Comparison of ENCODE assay signal across 8 cellular contexts in genomic region chr17:78839173-78839761, GRCh38. TPM values are rescaled to one million over a fixed set of nuclear protein-coding genes. Genes with fewer than 3 reads are reported as not detected.
DNase-seq lines count a peak whose midpoint lies in the region; FAIRE-seq and TF ChIP-seq lines count a peak whose summit lies in the region.

No MANE protein-coding gene starts in this region.

- POLR2A ChIA-PET in endothelial cell of umbilical vein (lab: Charles Lee) = no interaction called here

- DNase-seq in GM18507 (ENCODE audit: extremely low spot score, insufficient read length, low read depth) (no peak), RKO (ENCODE audit: low spot score) (peak; percentile 91), endothelial cell of umbilical vein (ENCODE audit: low read depth, low spot score) (peak; percentile 44), osteocyte (ENCODE audit: extremely low spot score, unreplicated experiment) (no peak), hypothalamus (lab: John Stamatoyannopoulos, UW) (no peak), mesenteric fat pad (ENCODE audit: low spot score) (no peak), activated gamma-delta T cell (lab: John Stamatoyannopoulos, UW) (no peak)
- no peak for DNase-seq in stimulated activated CD4-positive, alpha-beta T cell treated with anti-CD3 and anti-CD28 coated beads, Interleukin-15, amount 100 ng/mL, for 24 hours

- H3K27ac ChIP-seq in endothelial cell of umbilical vein (ENCODE audit: insufficient read depth, low read depth, low read length) = peak overlapping the region; percentile 81

- H3K9me3 ChIP-seq in endothelial cell of umbilical vein (replicated peaks; ENCODE audit: control insufficient read depth, insufficient read depth, low read length) = no peaks in the 10 kb centered on the region

- H3K4me3 ChIP-seq in endothelial cell of umbilical vein (replicated peaks in 1 of 3; ENCODE audit: insufficient read depth in 1 of 3, low read depth in 1 of 3, low read length in 3 of 3) = peak overlapping the region in 2 of 3 experiments; percentile 68 to 72

- peaks cover 31% of the 10 kb centered on the region for H3K79me2 ChIP-seq in endothelial cell of umbilical vein (ENCODE audit: control insufficient read depth, insufficient read depth, low read length)

- H3K36me3 ChIP-seq in endothelial cell of umbilical vein (ENCODE audit: control insufficient read depth in 2 of 2, extremely low read depth in 1 of 2, insufficient read depth in 2 of 2, low read length in 2 of 2) = peaks cover 12 to 27% of the 10 kb centered on the region in 2 experiments

- no peak for TF ChIP-seq CTCF in endothelial cell of umbilical vein (IDR thresholded peaks at IDR 0.05; ENCODE audit: extremely low read depth in 1 of 2, insufficient read depth in 1 of 2, low read depth in 1 of 2, low read length in 2 of 2)
- no peak for TF ChIP-seq CTCF in osteocyte (IDR thresholded peaks at IDR 0.05)

- peak overlapping the region; percentile 89 for H3K4me2 ChIP-seq in endothelial cell of umbilical vein (ENCODE audit: insufficient read depth, low read length)

- H3K27me3 Mint-ChIP-seq in osteocyte (ENCODE audit: unreplicated experiment) = no peaks in the 10 kb centered on the region

- peaks cover 16% of the 10 kb centered on the region for H3K4me1 ChIP-seq in endothelial cell of umbilical vein (ENCODE audit: control insufficient read depth, extremely low read depth, insufficient read depth, low read length)

- dilution Hi-C loops in endothelial cell of umbilical vein (cut with MboI; ENCODE audit: extremely low pct_ligation_motif_present, low sequenced_read_pairs) = no loop called here

- intact Hi-C loops in endothelial cell of umbilical vein (cut with micrococcal nuclease) = no loop called here

- H3K9me1 ChIP-seq in endothelial cell of umbilical vein (replicated peaks; ENCODE audit: control insufficient read depth, extremely low read depth, insufficient read depth, low read length) = no peaks in the 10 kb centered on the region

- TSS peak; percentile 19 for BruUV-seq in endothelial cell of umbilical vein (replicated peaks; lab: Mats Ljungman, UMichigan)

- no peaks in the 10 kb centered on the region for H4K20me1 ChIP-seq in endothelial cell of umbilical vein (replicated peaks; ENCODE audit: control insufficient read depth, extremely low read depth, insufficient read depth, low read length)

- H2AFZ ChIP-seq in endothelial cell of umbilical vein (ENCODE audit: low read depth, low read length) = no peak overlapping the region

- H3K27ac Mint-ChIP-seq in osteocyte (ENCODE audit: unreplicated experiment) = peak overlapping the region; percentile 81

- peaks cover 33% of the 10 kb centered on the region for H3K4me1 Mint-ChIP-seq in osteocyte (ENCODE audit: unreplicated experiment)

- TF ChIP-seq POLR2A in endothelial cell of umbilical vein (IDR thresholded peaks at IDR 0.05; ENCODE audit: low read depth, low read length) = peak; percentile 54

- H3K9me3 Mint-ChIP-seq in osteocyte (ENCODE audit: unreplicated experiment) = no peaks in the 10 kb centered on the region

- FAIRE-seq in GM18507 (lab: Jason Lieb, UNC) (peak; percentile 36), endothelial cell of umbilical vein (lab: Jason Lieb, UNC) (peak; percentile 74)

- H3K4me3 Mint-ChIP-seq in osteocyte (ENCODE audit: unreplicated experiment) = peak overlapping the region; percentile 83

- CTCF ChIA-PET in endothelial cell of umbilical vein (lab: Charles Lee) = no interaction called here

- peak overlapping the region; percentile 87 for H3K9ac ChIP-seq in endothelial cell of umbilical vein (replicated peaks; ENCODE audit: extremely low read depth, insufficient read depth, low read length)

- H3K36me3 Mint-ChIP-seq in osteocyte (ENCODE audit: unreplicated experiment) = peaks cover 20% of the 10 kb centered on the region

- H3K27me3 ChIP-seq in endothelial cell of umbilical vein (ENCODE audit: control insufficient read depth in 2 of 2, insufficient read depth in 2 of 2, low read length in 2 of 2) = no peaks in the 10 kb centered on the region

TF ChIP-seq in endothelial cell of umbilical vein, 7 proteins besides CTCF, POLR2A, EP300 and RAD21:
- no peak for TF ChIP-seq MAX (IDR thresholded peaks at IDR 0.05; ENCODE audit: insufficient read depth, insufficient read length)
- no peak for TF ChIP-seq MYC (IDR thresholded peaks at IDR 0.05; ENCODE audit: low read depth, low read length)
- no peak for TF ChIP-seq POLR2AphosphoS5 (IDR thresholded peaks at IDR 0.05; ENCODE audit: insufficient read depth, low read depth, low read length)
- TF ChIP-seq FOS (IDR thresholded peaks at IDR 0.05; ENCODE audit: borderline replicate concordance, insufficient read depth, low read length) = peak; percentile 50
- peak; percentile 40 for TF ChIP-seq JUN (IDR thresholded peaks at IDR 0.05; ENCODE audit: borderline replicate concordance, insufficient read depth, insufficient read length, low read depth)
- TF ChIP-seq GATA2 (IDR thresholded peaks at IDR 0.05; ENCODE audit: insufficient read depth, insufficient read length, low read depth, low read length) = no peak
- no peak for TF ChIP-seq EZH2 (IDR thresholded peaks at IDR 0.05; ENCODE audit: borderline replicate concordance, low read depth, low read length, severe bottlenecking)

RNA-seq across cellular contexts. Expression of gene USP36, which starts 1.3 kb away (rescaled TPM):
- total RNA-seq in endothelial cell of umbilical vein = 46.6 and 49.8 TPM in 2 replicates
- polyA plus RNA-seq in endothelial cell of umbilical vein = 20.6 and 29.8 TPM in 2 replicates
- 16.2 TPM in 2 replicates for polyA plus RNA-seq in endothelial cell of umbilical vein (2011; cell fraction: cytosol; rRNA removed)
- polyA plus RNA-seq in endothelial cell of umbilical vein (2011; cell fraction: nucleus; rRNA removed) = 99.4 and 100 TPM in 2 replicates
- 37.7 and 49.1 TPM in 2 replicates for polyA plus RNA-seq in endothelial cell of umbilical vein (2012)
- 35.2 and 39.6 TPM in 2 replicates for polyA minus RNA-seq in endothelial cell of umbilical vein
- polyA minus RNA-seq in endothelial cell of umbilical vein (2011; cell fraction: cytosol; rRNA and poly(A)+ RNA removed) = 23.9 TPM
- polyA minus RNA-seq in endothelial cell of umbilical vein (2011; cell fraction: nucleus; rRNA and poly(A)+ RNA removed) = 41.5 and 45.4 TPM in 2 replicates
- total RNA-seq in osteocyte = 56.2 and 66.7 TPM in 2 replicates
- total RNA-seq in mesenteric fat pad = 93.9 TPM

RNA-seq across cellular contexts. Expression of gene CYTH1, which starts 57.2 kb away (rescaled TPM):
- 49.9 and 54.2 TPM in 2 replicates for total RNA-seq in endothelial cell of umbilical vein
- polyA plus RNA-seq in endothelial cell of umbilical vein = 34.5 and 35.9 TPM in 2 replicates
- polyA plus RNA-seq in endothelial cell of umbilical vein (2011; cell fraction: cytosol; rRNA removed) = 25.4 and 26.5 TPM in 2 replicates
- 185 and 215 TPM in 2 replicates for polyA plus RNA-seq in endothelial cell of umbilical vein (2011; cell fraction: nucleus; rRNA removed)
- polyA plus RNA-seq in endothelial cell of umbilical vein (2012) = 37.3 and 37.4 TPM in 2 replicates
- 57.1 and 60.9 TPM in 2 replicates for polyA minus RNA-seq in endothelial cell of umbilical vein
- 3.9 TPM for polyA minus RNA-seq in endothelial cell of umbilical vein (2011; cell fraction: cytosol; rRNA and poly(A)+ RNA removed)
- polyA minus RNA-seq in endothelial cell of umbilical vein (2011; cell fraction: nucleus; rRNA and poly(A)+ RNA removed) = 50.5 and 74.1 TPM in 2 replicates
- total RNA-seq in osteocyte = 113 and 123 TPM in 2 replicates
- total RNA-seq in mesenteric fat pad = 54.9 TPM

Comparison
In these comparisons a context has a peak if more than half of its experiments do, and no peak if none do; other contexts are left out.
1. DNase-seq: peak in RKO (single experiment) and endothelial cell of umbilical vein (single experiment); none in GM18507 (single experiment), osteocyte (single experiment), hypothalamus (0 of 51), stimulated activated CD4-positive, alpha-beta T cell treated with anti-CD3 and anti-CD28 coated beads, Interleukin-15, amount 100 ng/mL, for 24 hours (single experiment), mesenteric fat pad (single experiment) and activated gamma-delta T cell (single experiment).